ENCODE assay signal across 13 cellular contexts in the genomic region with DNA sequence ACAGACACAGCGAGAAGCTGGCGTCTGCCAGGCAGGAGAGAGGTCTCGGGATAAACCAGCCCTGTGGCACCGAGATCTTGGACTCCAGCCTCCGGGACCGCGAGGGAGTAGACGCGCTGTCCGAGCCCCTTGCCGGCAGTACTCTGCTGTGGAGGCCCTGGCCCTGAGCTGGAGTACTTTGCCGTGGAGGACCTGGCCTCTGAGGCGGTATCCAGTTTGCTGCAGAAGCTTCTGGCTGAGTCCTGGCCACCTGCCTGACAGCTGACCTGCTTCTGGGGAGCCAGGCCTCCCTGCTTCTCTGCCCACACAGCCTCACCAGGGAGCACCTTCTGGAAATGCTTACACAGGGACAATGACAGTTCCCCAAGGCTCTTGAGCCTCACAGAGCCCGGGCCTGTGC. TPM values are rescaled to one million over a fixed set of nuclear protein-coding genes. Genes with fewer than 3 reads are reported as not detected.
DNase-seq lines count a peak whose midpoint lies in the region; ATAC-seq lines count a peak whose summit lies in the region.
"Had no signal": no experiment of that assay in that cellular context is flagged by ENCODE, and none has a peak within 500 bp of the region (broad histone marks: within the 10 kb centered on the region; RNA-seq: fewer than 3 reads in every experiment).

No MANE protein-coding gene starts in this region.

- no peak overlapping the region for H2BK12ac ChIP-seq in mesenchymal stem cell (ENCODE audit: low read length in 2 of 2)

- 89% methylated on average over 14 of the region's 14 CpGs for WGBS in right cardiac atrium
- 98% methylated on average over 14 of the region's 14 CpGs for WGBS in mesenchymal stem cell

- H3K27ac ChIP-seq in right cardiac atrium (ENCODE audit: low read length) (no peak overlapping the region), mesenchymal stem cell (ENCODE audit: low read length, poor library complexity, severe bottlenecking) (no peak overlapping the region)
- H3K27ac ChIP-seq: Peyer's patch had no signal

- H3K4me3 ChIP-seq in right cardiac atrium (ENCODE audit: low read length): no peak overlapping the region
- H3K4me3 ChIP-seq in mesenchymal stem cell (ENCODE audit: insufficient read depth in 1 of 2, low read depth in 1 of 2, low read length in 2 of 2): no peak overlapping the region
- H3K4me3 ChIP-seq: K562, Peyer's patch had no signal

- H3K14ac ChIP-seq in mesenchymal stem cell (ENCODE audit: low read length in 2 of 2): no peak overlapping the region

- H4K91ac ChIP-seq in mesenchymal stem cell (ENCODE audit: low read length): no peak overlapping the region

- H3K4me2 ChIP-seq in mesenchymal stem cell (ENCODE audit: low read length, poor library complexity, severe bottlenecking): no peak overlapping the region

- no peak overlapping the region for H2BK120ac ChIP-seq in mesenchymal stem cell (ENCODE audit: low read depth, low read length)

- no peak overlapping the region for H3K18ac ChIP-seq in mesenchymal stem cell (ENCODE audit: low read depth in 1 of 2, low read length in 2 of 2)

- peak overlapping the region; percentile 78 for H2AK5ac ChIP-seq in mesenchymal stem cell (ENCODE audit: low read length, severe bottlenecking)

- H3K9ac ChIP-seq in mesenchymal stem cell (ENCODE audit: low read length): no peak overlapping the region

- no peaks in the 10 kb centered on the region for H3K9me3 ChIP-seq in right cardiac atrium (ENCODE audit: control insufficient read depth, low read length)
- no peaks in the 10 kb centered on the region for H3K9me3 ChIP-seq in mesenchymal stem cell (ENCODE audit: control insufficient read depth, low read length)
- H3K9me3 ChIP-seq: Peyer's patch, SJCRH30 had no signal

- no peak overlapping the region for H2BK15ac ChIP-seq in mesenchymal stem cell (ENCODE audit: low read depth, poor library complexity, severe bottlenecking)

- no peak overlapping the region for H4K8ac ChIP-seq in mesenchymal stem cell (ENCODE audit: low read length)

- H2AFZ ChIP-seq in mesenchymal stem cell (ENCODE audit: low read depth, low read length): no peak overlapping the region

- H3K27me3 ChIP-seq in right cardiac atrium (ENCODE audit: control insufficient read depth, insufficient read depth) (no peaks in the 10 kb centered on the region), mesenchymal stem cell (ENCODE audit: control insufficient read depth in 1 of 2, insufficient read depth in 1 of 2, low read length in 2 of 2) (peaks cover 4 to 6% of the 10 kb centered on the region in 2 experiments)
- H3K27me3 ChIP-seq: Peyer's patch, SJCRH30 had no signal

- ATAC-seq in right cardiac atrium (no peak), HG03432 (IDR thresholded peaks at IDR 0.05; ENCODE audit: unreplicated experiment) (no peak)
- ATAC-seq: CD8-positive, alpha-beta T cell; HCT116; K562 had no signal

- no peak overlapping the region for H3K23ac ChIP-seq in mesenchymal stem cell (ENCODE audit: low read length in 2 of 2)

- DNase-seq in cardiac septum (ENCODE audit: low spot score) (peak; percentile 61), right cardiac atrium (no peak), NCI-H226 (peak; percentile 22), mesenchymal stem cell (no peak), SW 1271 (lab: John Stamatoyannopoulos, UW) (no peak), NCI-H2227 (lab: John Stamatoyannopoulos, UW; ENCODE audit: unreplicated experiment) (no peak)
- DNase-seq: CD8-positive, alpha-beta T cell; NCI-H774; Peyer's patch had no signal

- H3K4ac ChIP-seq in mesenchymal stem cell (ENCODE audit: low read depth in 1 of 2, low read length in 2 of 2): no peak overlapping the region

- peaks cover 22 to 61% of the 10 kb centered on the region in 2 experiments for H3K36me3 ChIP-seq in mesenchymal stem cell (ENCODE audit: control insufficient read depth in 1 of 2, insufficient read depth in 2 of 2, low read depth in 1 of 2, low read length in 2 of 2)
- H3K36me3 ChIP-seq: SJCRH30 had no signal

- H3K79me1 ChIP-seq in mesenchymal stem cell (replicated peaks; ENCODE audit: low read length, poor library complexity, severe bottlenecking): no peaks in the 10 kb centered on the region

- H3K4me1 ChIP-seq in right cardiac atrium (ENCODE audit: control insufficient read depth, insufficient read depth, low read length) (no peaks in the 10 kb centered on the region), mesenchymal stem cell (ENCODE audit: control insufficient read depth, insufficient read depth, low read depth, low read length) (peaks cover 33% of the 10 kb centered on the region)
- H3K4me1 ChIP-seq: Peyer's patch had no signal

- peak overlapping the region; percentile 35 for H2BK5ac ChIP-seq in mesenchymal stem cell (ENCODE audit: low read depth, low read length, poor library complexity, severe bottlenecking)

- intact Hi-C loops in cardiac septum (cut with DNase I) (no loop called here), right cardiac atrium (cut with DNase I) (no loop called here)

RNA-seq across cellular contexts. Expression of a gene that starts 31.6 kb away (rescaled TPM):
- total RNA-seq in cardiac septum (17.1 TPM), right cardiac atrium (10 to 100 TPM; 14.4 to 18.8 (median 16.5) TPM)
- polyA plus RNA-seq in right cardiac atrium: 10.8 TPM
- polyA plus RNA-seq in mesenchymal stem cell (2013, experiment 1 of 2): 70.6 TPM
- polyA plus RNA-seq in mesenchymal stem cell (2013, experiment 2 of 2): 69.9 TPM

Comparison
In these comparisons a context has a peak if more than half of its experiments do, and no peak if none do; other contexts are left out.
1. DNase-seq: peak in cardiac septum (single experiment) and NCI-H226 (single experiment); none in right cardiac atrium (0 of 3), mesenchymal stem cell (single experiment), SW 1271 (0 of 2) and NCI-H2227 (single experiment).